1 cellular context compared by ENCODE assay signal in the genomic region with DNA sequence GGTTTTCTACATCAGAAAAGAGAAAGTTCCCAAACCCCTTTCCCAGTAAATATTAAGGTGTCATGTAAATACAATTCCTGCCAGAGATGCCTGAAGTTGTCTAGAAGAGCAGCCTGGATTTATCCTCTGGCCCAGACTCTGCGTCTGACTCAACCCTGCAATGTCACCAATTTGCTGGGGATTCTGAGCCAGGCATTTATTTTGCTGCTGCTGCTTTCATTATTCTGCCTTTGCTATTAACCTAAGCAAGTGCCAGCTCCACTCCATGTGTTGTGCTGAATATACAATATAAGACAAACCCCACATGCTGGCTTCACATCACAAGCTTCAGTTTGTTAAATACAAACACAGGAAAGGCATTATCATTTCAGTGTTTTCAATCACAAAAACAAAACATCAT.
TF ChIP-seq lines count a peak whose summit lies in the region.

No MANE protein-coding gene starts in this region.

TF ChIP-seq in GM23338, 12 proteins besides CTCF, POLR2A, EP300 and RAD21 (continued from another document):
- TF ChIP-seq, protein P1, sequence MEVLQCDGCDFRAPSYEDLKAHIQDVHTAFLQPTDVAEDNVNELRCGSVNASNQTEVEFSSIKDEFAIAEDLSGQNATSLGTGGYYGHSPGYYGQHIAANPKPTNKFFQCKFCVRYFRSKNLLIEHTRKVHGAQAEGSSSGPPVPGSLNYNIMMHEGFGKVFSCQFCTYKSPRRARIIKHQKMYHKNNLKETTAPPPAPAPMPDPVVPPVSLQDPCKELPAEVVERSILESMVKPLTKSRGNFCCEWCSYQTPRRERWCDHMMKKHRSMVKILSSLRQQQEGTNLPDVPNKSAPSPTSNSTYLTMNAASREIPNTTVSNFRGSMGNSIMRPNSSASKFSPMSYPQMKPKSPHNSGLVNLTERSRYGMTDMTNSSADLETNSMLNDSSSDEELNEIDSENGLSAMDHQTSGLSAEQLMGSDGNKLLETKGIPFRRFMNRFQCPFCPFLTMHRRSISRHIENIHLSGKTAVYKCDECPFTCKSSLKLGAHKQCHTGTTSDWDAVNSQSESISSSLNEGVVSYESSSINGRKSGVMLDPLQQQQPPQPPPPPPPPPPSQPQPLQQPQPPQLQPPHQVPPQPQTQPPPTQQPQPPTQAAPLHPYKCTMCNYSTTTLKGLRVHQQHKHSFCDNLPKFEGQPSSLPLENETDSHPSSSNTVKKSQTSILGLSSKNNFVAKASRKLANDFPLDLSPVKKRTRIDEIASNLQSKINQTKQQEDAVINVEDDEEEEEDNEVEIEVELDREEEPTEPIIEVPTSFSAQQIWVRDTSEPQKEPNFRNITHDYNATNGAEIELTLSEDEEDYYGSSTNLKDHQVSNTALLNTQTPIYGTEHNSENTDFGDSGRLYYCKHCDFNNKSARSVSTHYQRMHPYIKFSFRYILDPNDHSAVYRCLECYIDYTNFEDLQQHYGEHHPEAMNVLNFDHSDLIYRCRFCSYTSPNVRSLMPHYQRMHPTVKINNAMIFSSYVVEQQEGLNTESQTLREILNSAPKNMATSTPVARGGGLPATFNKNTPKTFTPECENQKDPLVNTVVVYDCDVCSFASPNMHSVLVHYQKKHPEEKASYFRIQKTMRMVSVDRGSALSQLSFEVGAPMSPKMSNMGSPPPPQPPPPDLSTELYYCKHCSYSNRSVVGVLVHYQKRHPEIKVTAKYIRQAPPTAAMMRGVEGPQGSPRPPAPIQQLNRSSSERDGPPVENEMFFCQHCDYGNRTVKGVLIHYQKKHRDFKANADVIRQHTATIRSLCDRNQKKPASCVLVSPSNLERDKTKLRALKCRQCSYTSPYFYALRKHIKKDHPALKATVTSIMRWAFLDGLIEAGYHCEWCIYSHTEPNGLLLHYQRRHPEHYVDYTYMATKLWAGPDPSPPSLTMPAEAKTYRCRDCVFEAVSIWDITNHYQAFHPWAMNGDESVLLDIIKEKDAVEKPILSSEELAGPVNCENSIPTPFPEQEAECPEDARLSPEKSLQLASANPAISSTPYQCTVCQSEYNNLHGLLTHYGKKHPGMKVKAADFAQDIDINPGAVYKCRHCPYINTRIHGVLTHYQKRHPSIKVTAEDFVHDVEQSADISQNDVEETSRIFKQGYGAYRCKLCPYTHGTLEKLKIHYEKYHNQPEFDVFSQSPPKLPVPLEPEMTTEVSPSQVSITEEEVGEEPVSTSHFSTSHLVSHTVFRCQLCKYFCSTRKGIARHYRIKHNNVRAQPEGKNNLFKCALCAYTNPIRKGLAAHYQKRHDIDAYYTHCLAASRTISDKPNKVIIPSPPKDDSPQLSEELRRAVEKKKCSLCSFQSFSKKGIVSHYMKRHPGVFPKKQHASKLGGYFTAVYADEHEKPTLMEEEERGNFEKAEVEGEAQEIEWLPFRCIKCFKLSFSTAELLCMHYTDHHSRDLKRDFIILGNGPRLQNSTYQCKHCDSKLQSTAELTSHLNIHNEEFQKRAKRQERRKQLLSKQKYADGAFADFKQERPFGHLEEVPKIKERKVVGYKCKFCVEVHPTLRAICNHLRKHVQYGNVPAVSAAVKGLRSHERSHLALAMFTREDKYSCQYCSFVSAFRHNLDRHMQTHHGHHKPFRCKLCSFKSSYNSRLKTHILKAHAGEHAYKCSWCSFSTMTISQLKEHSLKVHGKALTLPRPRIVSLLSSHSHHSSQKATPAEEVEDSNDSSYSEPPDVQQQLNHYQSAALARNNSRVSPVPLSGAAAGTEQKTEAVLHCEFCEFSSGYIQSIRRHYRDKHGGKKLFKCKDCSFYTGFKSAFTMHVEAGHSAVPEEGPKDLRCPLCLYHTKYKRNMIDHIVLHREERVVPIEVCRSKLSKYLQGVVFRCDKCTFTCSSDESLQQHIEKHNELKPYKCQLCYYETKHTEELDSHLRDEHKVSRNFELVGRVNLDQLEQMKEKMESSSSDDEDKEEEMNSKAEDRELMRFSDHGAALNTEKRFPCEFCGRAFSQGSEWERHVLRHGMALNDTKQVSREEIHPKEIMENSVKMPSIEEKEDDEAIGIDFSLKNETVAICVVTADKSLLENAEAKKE (CRISPR knock-in tag; IDR thresholded peaks at IDR 0.05), result no peak
